Comparison of ENCODE assay signal across 7 cellular contexts in the genomic region with DNA sequence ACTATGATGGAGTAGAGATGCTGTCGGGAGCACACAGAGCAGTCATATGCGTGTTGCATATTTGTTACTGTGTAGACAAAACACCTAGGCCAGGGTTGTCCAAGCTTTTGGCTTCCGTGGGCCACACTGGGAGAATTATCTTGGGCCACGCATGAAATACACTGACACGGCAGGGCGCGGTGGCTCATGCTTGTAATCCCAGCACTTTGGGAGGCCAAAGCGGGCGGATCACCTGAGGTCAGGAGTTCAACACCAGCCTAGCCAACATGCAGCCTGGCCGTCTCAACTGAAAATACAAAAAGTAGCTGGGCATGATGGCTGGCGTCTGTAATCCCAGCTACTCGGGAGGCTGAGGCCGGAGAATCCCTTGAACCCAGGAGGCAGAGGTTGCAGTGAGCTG. TPM values are rescaled to one million over a fixed set of nuclear protein-coding genes. Genes with fewer than 3 reads are reported as not detected.
"Had no signal": no experiment of that assay in that cellular context is flagged by ENCODE, and none has a peak within 500 bp of the region (broad histone marks: within the 10 kb centered on the region; RNA-seq: fewer than 3 reads in every experiment).

No MANE protein-coding gene starts in this region.

RNA-seq across cellular contexts. Expression of a gene that starts 37.1 kb away (rescaled TPM):
- total RNA-seq: dermis microvascular lymphatic vessel endothelial cell, frontal cortex, hepatocyte, kidney epithelial cell, renal cortical epithelial cell, smooth muscle cell, urinary bladder had no signal
